In the genomic region with DNA sequence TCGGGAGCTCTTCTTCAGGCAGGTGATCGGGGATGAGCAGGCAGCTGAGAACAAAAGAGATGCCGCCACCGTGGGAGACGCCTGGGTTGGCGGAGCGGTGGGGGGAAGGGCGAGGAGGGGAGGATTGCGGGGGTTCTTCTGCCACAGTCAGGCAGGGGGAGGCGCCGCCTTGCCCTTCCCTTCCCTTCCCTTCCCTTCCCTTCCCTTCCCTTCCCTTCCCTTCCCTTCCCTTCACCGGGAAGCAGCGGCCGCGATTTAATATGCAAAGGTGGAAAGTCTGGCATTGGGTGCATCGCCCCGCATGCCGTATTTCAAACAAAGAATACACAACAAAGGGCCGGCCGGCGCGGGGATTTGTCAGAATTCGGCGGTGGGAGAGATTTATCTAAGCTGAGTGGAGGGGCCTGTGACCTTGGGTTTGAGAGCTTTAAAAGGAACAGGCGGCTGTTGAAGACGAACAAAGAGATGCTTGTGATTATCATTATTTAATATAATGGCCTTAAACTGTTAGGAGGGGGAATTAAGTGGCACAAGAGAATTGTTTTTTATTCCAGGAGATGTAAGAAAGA, we compare ENCODE assay signal across 10 cellular contexts.
A peak's percentile ranks its signal among the peaks of the same experiment; 100 is the strongest.
DNase-seq lines count a peak whose midpoint lies in the region; ATAC-seq lines count a peak whose summit lies in the region.
"Had no signal": no experiment of that assay in that cellular context is flagged by ENCODE, and none has a peak within 500 bp of the region (broad histone marks: within the 10 kb centered on the region; RNA-seq: fewer than 3 reads in every experiment).

No MANE protein-coding gene starts in this region.

- H3K36me3 ChIP-seq in NT2/D1 (ENCODE audit: insufficient read depth, insufficient read length, low read length) = no peaks in the 10 kb centered on the region

- H3K27ac Mint-ChIP-seq in activated naive CD4-positive, alpha-beta T cell treated with anti-CD3 and anti-CD28 coated beads for 36 hours = no peak overlapping the region
- H3K27ac Mint-ChIP-seq in stimulated activated effector memory CD8-positive, alpha-beta T cell treated with anti-CD3 and anti-CD28 coated beads, Interleukin-12 subunit alpha, Interleukin-12 subunit beta, amount 100 ng/mL, for 72 hours = peak overlapping the region; percentile 12

- peaks cover 22% of the 10 kb centered on the region for H3K4me1 Mint-ChIP-seq in activated naive CD4-positive, alpha-beta T cell treated with anti-CD3 and anti-CD28 coated beads for 36 hours (ENCODE audit: low read depth)
- peaks cover 27% of the 10 kb centered on the region for H3K4me1 Mint-ChIP-seq in stimulated activated effector memory CD8-positive, alpha-beta T cell treated with anti-CD3 and anti-CD28 coated beads, Interleukin-12 subunit alpha, Interleukin-12 subunit beta, amount 100 ng/mL, for 72 hours

- no peaks in the 10 kb centered on the region for H3K27me3 Mint-ChIP-seq in activated naive CD4-positive, alpha-beta T cell treated with anti-CD3 and anti-CD28 coated beads for 36 hours (ENCODE audit: low read depth)

- ATAC-seq in stimulated activated effector memory CD8-positive, alpha-beta T cell treated with anti-CD3 and anti-CD28 coated beads, Interleukin-12 subunit alpha, Interleukin-12 subunit beta, amount 100 ng/mL, for 72 hours = no peak
- ATAC-seq in GM19395 (IDR thresholded peaks at IDR 0.05; ENCODE audit: unreplicated experiment) = no peak

- H3K4me3 Mint-ChIP-seq in activated naive CD4-positive, alpha-beta T cell treated with anti-CD3 and anti-CD28 coated beads for 36 hours = peak overlapping the region; percentile 7
- H3K4me3 Mint-ChIP-seq in stimulated activated effector memory CD8-positive, alpha-beta T cell treated with anti-CD3 and anti-CD28 coated beads, Interleukin-12 subunit alpha, Interleukin-12 subunit beta, amount 100 ng/mL, for 72 hours = no peak overlapping the region

- no peaks in the 10 kb centered on the region for H3K36me3 Mint-ChIP-seq in activated naive CD4-positive, alpha-beta T cell treated with anti-CD3 and anti-CD28 coated beads for 36 hours (ENCODE audit: low read depth)
- peaks cover 4% of the 10 kb centered on the region for H3K36me3 Mint-ChIP-seq in stimulated activated effector memory CD8-positive, alpha-beta T cell treated with anti-CD3 and anti-CD28 coated beads, Interleukin-12 subunit alpha, Interleukin-12 subunit beta, amount 100 ng/mL, for 72 hours

- peaks cover 4% of the 10 kb centered on the region for H3K9me3 Mint-ChIP-seq in activated naive CD4-positive, alpha-beta T cell treated with anti-CD3 and anti-CD28 coated beads for 36 hours
- H3K9me3 Mint-ChIP-seq in stimulated activated effector memory CD8-positive, alpha-beta T cell treated with anti-CD3 and anti-CD28 coated beads, Interleukin-12 subunit alpha, Interleukin-12 subunit beta, amount 100 ng/mL, for 72 hours = no peaks in the 10 kb centered on the region

- peaks cover 34% of the 10 kb centered on the region for H3K4me1 ChIP-seq in NT2/D1 (ENCODE audit: insufficient read depth, insufficient read length)

- intact Hi-C loops in activated naive CD4-positive, alpha-beta T cell treated with anti-CD3 and anti-CD28 coated beads for 36 hours (cut with micrococcal nuclease) = no loop called here

- peak overlapping the region; percentile 25 for H3K4me3 ChIP-seq in NT2/D1 (ENCODE audit: insufficient read length, low read depth)
- peak overlapping the region; percentile 0 for H3K4me3 ChIP-seq in iPS-11a (ENCODE audit: low read depth, low read length)
- H3K4me3 ChIP-seq: skin epidermis had no signal

- no peak for DNase-seq in activated naive CD4-positive, alpha-beta T cell treated with anti-CD3 and anti-CD28 coated beads for 36 hours
- no peak for DNase-seq in activated naive CD4-positive, alpha-beta T cell treated with Interleukin-2 at 50 U/mL for 16 hours
- DNase-seq in NT2/D1 (ENCODE audit: low read depth, low spot score) (no peak), foreskin melanocyte (no peak), SK-N-DZ (ENCODE audit: low spot score) (no peak)
- no peak for DNase-seq in stimulated activated effector memory CD8-positive, alpha-beta T cell treated with anti-CD3 and anti-CD28 coated beads, Interleukin-12 subunit alpha, Interleukin-12 subunit beta, amount 100 ng/mL, for 72 hours (ENCODE audit: low spot score in 2 of 2)
- DNase-seq: trophoblast cell had no signal

- H3K9ac ChIP-seq in NT2/D1 (ENCODE audit: insufficient read length, low read depth) = peak overlapping the region; percentile 17

- peaks cover 62% of the 10 kb centered on the region for H3K27me3 ChIP-seq in NT2/D1 (ENCODE audit: insufficient read depth, insufficient read length)

- H3K9me3 ChIP-seq in NT2/D1 (ENCODE audit: insufficient read depth, low read length) = no peaks in the 10 kb centered on the region

- CTCF ChIA-PET in activated naive CD4-positive, alpha-beta T cell treated with anti-CD3 and anti-CD28 coated beads for 36 hours (lab: Charles Lee) = no interaction called here
